ENCODE assay signal across 21 cellular contexts in the genomic region with DNA sequence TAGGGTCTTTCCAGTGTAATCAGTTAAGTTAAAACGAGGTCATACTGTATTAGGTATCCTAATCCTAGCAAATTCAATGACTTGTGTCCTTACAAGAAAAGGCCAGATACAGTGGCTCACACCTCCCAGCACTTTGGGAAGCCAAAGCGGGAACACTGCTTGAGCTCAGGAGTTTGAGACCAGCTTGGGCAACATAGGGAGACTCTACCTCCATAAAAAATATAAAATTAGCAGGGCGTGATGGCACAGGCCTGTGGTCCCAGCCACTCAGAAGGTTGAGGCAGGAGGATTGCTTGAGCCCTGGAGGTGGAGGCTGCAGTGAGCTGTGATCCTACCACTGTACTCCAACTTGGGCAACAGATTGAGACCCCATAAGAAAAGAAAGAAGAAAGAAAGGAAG.
DNase-seq lines count a peak whose midpoint lies in the region; TF ChIP-seq lines count a peak whose summit lies in the region.
"Had no signal": no experiment of that assay in that cellular context is flagged by ENCODE, and none has a peak within 500 bp of the region (broad histone marks: within the 10 kb centered on the region; RNA-seq: fewer than 3 reads in every experiment).

No MANE protein-coding gene starts in this region.

- H3K27me3 ChIP-seq in Caco-2 (replicated peaks; ENCODE audit: control insufficient read depth, insufficient read depth, low read length): no peaks in the 10 kb centered on the region
- H3K27me3 ChIP-seq in esophagus muscularis mucosa: no peaks in the 10 kb centered on the region
- H3K27me3 ChIP-seq in vagina: no peaks in the 10 kb centered on the region
- H3K27me3 ChIP-seq: BLaER1 had no signal

- no peaks in the 10 kb centered on the region for H3K9me3 ChIP-seq in Caco-2
- H3K9me3 ChIP-seq in esophagus muscularis mucosa: no peaks in the 10 kb centered on the region
- no peaks in the 10 kb centered on the region for H3K9me3 ChIP-seq in vagina
- H3K9me3 ChIP-seq: BLaER1 had no signal

- TF ChIP-seq EP300 in esophagus muscularis mucosa (IDR thresholded peaks at IDR 0.05): no peak

- no peaks in the 10 kb centered on the region for H3K36me3 Mint-ChIP-seq in Caco-2 (ENCODE audit: insufficient read depth, unreplicated experiment)
- no peaks in the 10 kb centered on the region for H3K36me3 Mint-ChIP-seq in osteocyte (ENCODE audit: unreplicated experiment)
- H3K36me3 Mint-ChIP-seq: CD4-positive, CD25-positive, alpha-beta regulatory T cell; CD8-positive, alpha-beta T cell had no signal

- 98% methylated on average over 3 of the region's 3 CpGs for WGBS in esophagus muscularis mucosa

- no peak overlapping the region for H3K27ac ChIP-seq in esophagus muscularis mucosa (replicated peaks in 1 of 4)
- no peak overlapping the region for H3K27ac ChIP-seq in vagina
- no peak overlapping the region for H3K27ac ChIP-seq in caudate nucleus (ENCODE audit: low read depth, low read length)
- H3K27ac ChIP-seq: 22Rv1, BLaER1, C4-2B, GM23248 had no signal

- BruUV-seq in Caco-2 (replicated peaks; lab: Mats Ljungman, UMichigan): no TSS peak

- H3K4me1 Mint-ChIP-seq in Caco-2 (ENCODE audit: low read depth, unreplicated experiment) (peaks cover 18% of the 10 kb centered on the region), osteocyte (ENCODE audit: unreplicated experiment) (no peaks in the 10 kb centered on the region)
- H3K4me1 Mint-ChIP-seq: B cell; CD4-positive, CD25-positive, alpha-beta regulatory T cell had no signal

- intact Hi-C loops in Caco-2 (cut with micrococcal nuclease; ENCODE audit: unreplicated experiment) (no loop called here), esophagus muscularis mucosa (cut with DNase I) (no loop called here), vagina (cut with DNase I) (no loop called here)

- H3K27me3 Mint-ChIP-seq in Caco-2 (ENCODE audit: insufficient read depth, unreplicated experiment) (peaks cover 2% of the 10 kb centered on the region), osteocyte (ENCODE audit: unreplicated experiment) (peaks cover 55% of the 10 kb centered on the region)
- H3K27me3 Mint-ChIP-seq: B cell; CD4-positive, CD25-positive, alpha-beta regulatory T cell had no signal

- H3K4me3 Mint-ChIP-seq in Caco-2 (ENCODE audit: unreplicated experiment) (no peak overlapping the region), osteocyte (ENCODE audit: unreplicated experiment) (no peak overlapping the region)
- H3K4me3 Mint-ChIP-seq: B cell; CD4-positive, CD25-positive, alpha-beta regulatory T cell; CD8-positive, alpha-beta T cell had no signal

- peak overlapping the region; percentile 3 for H3K27ac Mint-ChIP-seq in Caco-2 (ENCODE audit: unreplicated experiment)
- no peak overlapping the region for H3K27ac Mint-ChIP-seq in osteocyte (ENCODE audit: unreplicated experiment)
- H3K27ac Mint-ChIP-seq: B cell; CD8-positive, alpha-beta T cell had no signal

- CTCF ChIA-PET in Caco-2 (lab: Charles Lee): interaction anchor here (1.2 to 2.0 kb wide), 2 partner anchors 15 to 63 kb away, joined by 4 to 6 read pairs; no protein-coding TSS in a partner anchor

- no peak for DNase-seq in Caco-2
- peak; percentile 50 for DNase-seq in esophagus muscularis mucosa (ENCODE audit: extremely low spot score)
- DNase-seq in osteocyte (ENCODE audit: extremely low spot score, unreplicated experiment): peak; percentile 51
- peak; percentile 27 to 58 for DNase-seq in vagina (ENCODE audit: extremely low spot score in 2 of 2)
- DNase-seq in HUDEP-2 (lab: John Stamatoyannopoulos, UW; ENCODE audit: unreplicated experiment in 76 of 76): no peak
- DNase-seq in iPS-NIHi11 (ENCODE audit: low spot score): no peak
- DNase-seq in caudate nucleus (lab: John Stamatoyannopoulos, UW): no peak
- DNase-seq: CD4-positive, CD25-positive, alpha-beta regulatory T cell; DMS 273 treated with DMSO at 0.1 percent for 48 hours; DMS79; EL; GDM1; GM23248; H7; HCEC 1CT had no signal

- POLR2A ChIA-PET in Caco-2 (lab: Charles Lee): no interaction called here

- H3K4me3 ChIP-seq in Caco-2 (ENCODE audit: low read depth, low read length): no peak overlapping the region
- no peak overlapping the region for H3K4me3 ChIP-seq in esophagus muscularis mucosa
- H3K4me3 ChIP-seq in vagina: no peak overlapping the region
- H3K4me3 ChIP-seq: BLaER1, GM12878, GM23248 had no signal

- H3K9me3 Mint-ChIP-seq in Caco-2 (ENCODE audit: unreplicated experiment) (no peaks in the 10 kb centered on the region), osteocyte (ENCODE audit: unreplicated experiment) (peaks cover 4% of the 10 kb centered on the region)
- H3K9me3 Mint-ChIP-seq: CD8-positive, alpha-beta T cell had no signal

- TF ChIP-seq POLR2A in esophagus muscularis mucosa (IDR thresholded peaks at IDR 0.05; ENCODE audit: low read depth) (no peak), vagina (IDR thresholded peaks at IDR 0.05) (no peak)

- H3K4me1 ChIP-seq in Caco-2 (peaks cover 11% of the 10 kb centered on the region), esophagus muscularis mucosa (peaks cover 0 to 10% (median 6%) of the 10 kb centered on the region in 4 donors), vagina (no peaks in the 10 kb centered on the region)

- TF ChIP-seq CTCF in Caco-2 (IDR thresholded peaks at IDR 0.05; ENCODE audit: insufficient read depth in 1 of 2, low read depth in 1 of 2, low read length in 1 of 2, severe bottlenecking in 1 of 2, unreplicated experiment in 1 of 2) (no peak), esophagus muscularis mucosa (IDR thresholded peaks at IDR 0.05) (no peak), osteocyte (IDR thresholded peaks at IDR 0.05) (no peak), vagina (IDR thresholded peaks at IDR 0.05) (no peak)

- H3K36me3 ChIP-seq in Caco-2 (ENCODE audit: control insufficient read depth, insufficient read depth, low read length) (no peaks in the 10 kb centered on the region), esophagus muscularis mucosa (no peaks in the 10 kb centered on the region), vagina (no peaks in the 10 kb centered on the region)
- H3K36me3 ChIP-seq: BLaER1 had no signal

Comparison
In these comparisons a context has a peak if more than half of its experiments do, and no peak if none do; other contexts are left out.
1. DNase-seq: peak in esophagus muscularis mucosa (single experiment), osteocyte (single experiment) and vagina (2 of 2); none in Caco-2 (0 of 2), HUDEP-2 (0 of 76), iPS-NIHi11 (single experiment) and caudate nucleus (0 of 61).